11 cellular contexts compared by ENCODE assay signal in the genomic region with DNA sequence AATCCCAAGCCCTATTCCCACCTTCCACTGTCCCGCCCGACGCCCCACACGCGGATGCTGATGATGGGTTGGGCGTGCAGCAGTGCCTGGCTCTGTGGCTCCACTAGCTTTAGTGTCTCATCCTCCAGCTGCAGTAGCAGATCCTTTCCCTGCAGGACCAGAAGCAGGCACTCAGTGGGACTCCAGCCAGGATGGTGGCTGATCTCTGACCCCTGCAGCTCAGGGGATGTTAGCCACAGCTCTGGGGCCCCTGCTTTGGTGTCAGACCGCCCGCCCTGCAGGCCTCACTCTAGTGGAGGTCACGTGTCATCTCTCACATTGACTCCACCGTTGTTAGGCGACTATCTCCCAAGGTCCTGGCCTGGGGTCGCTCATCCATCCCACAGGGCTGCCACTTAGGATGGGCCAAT. TPM values are rescaled to one million over a fixed set of nuclear protein-coding genes. Genes with fewer than 3 reads are reported as not detected.
A peak's percentile ranks its signal among the peaks of the same experiment; 100 is the strongest.
DNase-seq lines count a peak whose midpoint lies in the region; ATAC-seq, FAIRE-seq and TF ChIP-seq lines count a peak whose summit lies in the region.
"Had no signal": no experiment of that assay in that cellular context is flagged by ENCODE, and none has a peak within 500 bp of the region (broad histone marks: within the 10 kb centered on the region; RNA-seq: fewer than 3 reads in every experiment).

No MANE protein-coding gene starts in this region.

- H3K79me2 ChIP-seq in DOHH2 (ENCODE audit: control insufficient read depth, low read length), result no peaks in the 10 kb centered on the region

- H3K9me3 Mint-ChIP-seq in central memory CD8-positive, alpha-beta T cell, result no peaks in the 10 kb centered on the region

- H3K27ac Mint-ChIP-seq in central memory CD8-positive, alpha-beta T cell (ENCODE audit: low read depth), result peak overlapping the region; percentile 88

- H3K4me1 ChIP-seq in DOHH2 (ENCODE audit: control insufficient read depth, low read length), result peaks cover 36% of the 10 kb centered on the region

- no peak for TF ChIP-seq POLR2A in GM12892 (IDR thresholded peaks at IDR 0.05; ENCODE audit: low read depth, low read length)

- H4K20me1 ChIP-seq in DOHH2 (ENCODE audit: control insufficient read depth, insufficient read depth, low read depth, low read length), result no peaks in the 10 kb centered on the region; the same call in 1 of the 2 replicates

- no peaks in the 10 kb centered on the region for H3K27me3 ChIP-seq in DOHH2 (ENCODE audit: control insufficient read depth, low read length)

- ATAC-seq in HG03196 (IDR thresholded peaks at IDR 0.05; ENCODE audit: unreplicated experiment), result peak; percentile 34
- ATAC-seq in central memory CD8-positive, alpha-beta T cell (replicated peaks; ENCODE audit: extremely low read depth, poor library complexity, severe bottlenecking), result peak; percentile 31

- peak overlapping the region; percentile 77 for H3K4me3 Mint-ChIP-seq in central memory CD8-positive, alpha-beta T cell

- no peaks in the 10 kb centered on the region for H3K27me3 Mint-ChIP-seq in central memory CD8-positive, alpha-beta T cell

- H3K9me3 ChIP-seq in DOHH2 (ENCODE audit: control insufficient read depth, insufficient read depth, low read length), result no peaks in the 10 kb centered on the region

- H3F3A ChIP-seq in DOHH2 (ENCODE audit: control insufficient read depth, insufficient read depth), result no peaks in the 10 kb centered on the region

- no peak for TF ChIP-seq CTCF in DOHH2 (IDR thresholded peaks at IDR 0.05; ENCODE audit: low read depth, low read length, poor library complexity, severe bottlenecking)
- no peak for TF ChIP-seq CTCF in GM20000 (IDR thresholded peaks at IDR 0.05; ENCODE audit: extremely low read depth, missing control alignments)

- peak overlapping the region; percentile 84 for H3K27ac ChIP-seq in DOHH2 (ENCODE audit: low read depth, low read length)

- H3K9me2 ChIP-seq in DOHH2 (replicated peaks; ENCODE audit: control insufficient read depth, low read length), result no peaks in the 10 kb centered on the region

- DNase-seq in GM20000 (ENCODE audit: low spot score) (peak; percentile 64), GM12892 (ENCODE audit: insufficient read length) (no peak), inferior parietal cortex (ENCODE audit: extremely low spot score) (no peak), frontal cortex (ENCODE audit: low spot score in 2 of 2) (no peak), NCI-H1048 (lab: John Stamatoyannopoulos, UW) (no peak)
- no peak for DNase-seq in central memory CD8-positive, alpha-beta T cell (ENCODE audit: low spot score in 2 of 2)
- DNase-seq: DMS 273 treated with DMSO at 0.1 percent for 48 hours, hippocampal formation had no signal

- H3K36me3 Mint-ChIP-seq in central memory CD8-positive, alpha-beta T cell (ENCODE audit: insufficient read depth), result peaks cover 12% of the 10 kb centered on the region

- H3K4me3 ChIP-seq in DOHH2 (ENCODE audit: low read length), result peak overlapping the region; percentile 70

- H3K36me3 ChIP-seq in DOHH2 (ENCODE audit: control insufficient read depth, low read length), result no peaks in the 10 kb centered on the region

- peak overlapping the region; percentile 93 for H3K4me2 ChIP-seq in DOHH2 (ENCODE audit: low read length)

- FAIRE-seq in GM12892 (lab: Jason Lieb, UNC), result no peak
- FAIRE-seq in frontal cortex (lab: Jason Lieb, UNC), result no peak

- peaks cover 73% of the 10 kb centered on the region for H3K4me1 Mint-ChIP-seq in central memory CD8-positive, alpha-beta T cell

RNA-seq across cellular contexts. Expression of a gene that starts 11.8 kb away (rescaled TPM):
- polyA plus RNA-seq in GM12892 (2012; ENCODE audit: missing spikeins), result 5.5 TPM
- 10.2 TPM for total RNA-seq in frontal cortex

RNA-seq across cellular contexts. Expression of a gene that starts 16.8 kb away (rescaled TPM):
- 4.2 TPM for polyA plus RNA-seq in GM12892 (2012; ENCODE audit: missing spikeins)
- 293 TPM for total RNA-seq in frontal cortex

RNA-seq across cellular contexts. Expression of a gene that starts 38.7 kb away (rescaled TPM):
- 0.57 TPM for polyA plus RNA-seq in GM12892 (2012; ENCODE audit: missing spikeins)
- 0.82 TPM for total RNA-seq in frontal cortex
- total RNA-seq: SK-MEL-5 had no signal
